Comparison of ENCODE assay signal across 1 cellular context in genomic region chr22:20920881-20921203, GRCh38.
TF ChIP-seq lines count a peak whose summit lies in the region.

No MANE protein-coding gene starts in this region.

TF ChIP-seq in K562, 482 proteins besides CTCF, POLR2A, EP300 and RAD21:
- TF ChIP-seq ZHX1 (conservative IDR thresholded peaks at IDR 0.05; ENCODE audit: low read length), result no peak
- peak in 1 of 2 experiments; percentile 73; a peak in 1 of 4 replicates for TF ChIP-seq UBTF (IDR thresholded peaks at IDR 0.05; ENCODE audit: borderline replicate concordance in 1 of 2, low read depth in 2 of 2, low read length in 2 of 2)
- TF ChIP-seq HMGXB4 (CRISPR knock-in tag; IDR thresholded peaks at IDR 0.05), result peak; percentile 13; the same call in 1 of the 2 replicates
- TF ChIP-seq ATF3 (IDR thresholded peaks at IDR 0.05), result no peak
- 0 out of 2 replicates have a peak, but pooled peaks have one; percentile 49 for TF ChIP-seq ATF3 (CRISPR knock-in tag; conservative IDR thresholded peaks at IDR 0.05)
- TF ChIP-seq ZNF583 (CRISPR knock-in tag; IDR thresholded peaks at IDR 0.05), result no peak
- TF ChIP-seq HOXB6 (CRISPR knock-in tag; IDR thresholded peaks at IDR 0.05; ENCODE audit: borderline replicate concordance), result peak; percentile 76; the same call in 1 of the 2 replicates
- TF ChIP-seq GABPB1 (CRISPR knock-in tag; IDR thresholded peaks at IDR 0.05), result no peak
